Comparison of ENCODE assay signal across 1 cellular context in the genomic region with DNA sequence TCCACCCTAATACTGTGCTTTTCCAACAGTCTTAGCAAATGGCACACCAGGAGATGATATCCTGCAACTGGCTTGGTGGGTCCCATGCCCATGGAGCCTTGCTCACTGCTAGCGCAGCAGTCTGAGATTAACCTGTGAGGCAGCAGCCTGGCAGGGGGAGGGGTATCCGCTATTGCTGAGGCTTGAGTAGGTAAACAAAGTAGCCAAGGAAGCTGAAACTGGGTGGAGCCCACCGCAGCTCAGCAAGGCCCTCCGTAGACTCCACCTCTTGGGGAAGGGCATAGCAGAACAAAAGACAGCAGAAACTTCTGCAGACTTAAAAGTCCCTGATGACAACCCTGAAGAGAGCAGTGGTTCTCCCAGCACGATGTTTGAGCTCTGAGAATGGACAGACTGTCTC.
TF ChIP-seq lines count a peak whose summit lies in the region.

No MANE protein-coding gene starts in this region.

TF ChIP-seq in GM23338, 12 proteins besides CTCF, POLR2A, EP300 and RAD21:
- TF ChIP-seq, protein P1, sequence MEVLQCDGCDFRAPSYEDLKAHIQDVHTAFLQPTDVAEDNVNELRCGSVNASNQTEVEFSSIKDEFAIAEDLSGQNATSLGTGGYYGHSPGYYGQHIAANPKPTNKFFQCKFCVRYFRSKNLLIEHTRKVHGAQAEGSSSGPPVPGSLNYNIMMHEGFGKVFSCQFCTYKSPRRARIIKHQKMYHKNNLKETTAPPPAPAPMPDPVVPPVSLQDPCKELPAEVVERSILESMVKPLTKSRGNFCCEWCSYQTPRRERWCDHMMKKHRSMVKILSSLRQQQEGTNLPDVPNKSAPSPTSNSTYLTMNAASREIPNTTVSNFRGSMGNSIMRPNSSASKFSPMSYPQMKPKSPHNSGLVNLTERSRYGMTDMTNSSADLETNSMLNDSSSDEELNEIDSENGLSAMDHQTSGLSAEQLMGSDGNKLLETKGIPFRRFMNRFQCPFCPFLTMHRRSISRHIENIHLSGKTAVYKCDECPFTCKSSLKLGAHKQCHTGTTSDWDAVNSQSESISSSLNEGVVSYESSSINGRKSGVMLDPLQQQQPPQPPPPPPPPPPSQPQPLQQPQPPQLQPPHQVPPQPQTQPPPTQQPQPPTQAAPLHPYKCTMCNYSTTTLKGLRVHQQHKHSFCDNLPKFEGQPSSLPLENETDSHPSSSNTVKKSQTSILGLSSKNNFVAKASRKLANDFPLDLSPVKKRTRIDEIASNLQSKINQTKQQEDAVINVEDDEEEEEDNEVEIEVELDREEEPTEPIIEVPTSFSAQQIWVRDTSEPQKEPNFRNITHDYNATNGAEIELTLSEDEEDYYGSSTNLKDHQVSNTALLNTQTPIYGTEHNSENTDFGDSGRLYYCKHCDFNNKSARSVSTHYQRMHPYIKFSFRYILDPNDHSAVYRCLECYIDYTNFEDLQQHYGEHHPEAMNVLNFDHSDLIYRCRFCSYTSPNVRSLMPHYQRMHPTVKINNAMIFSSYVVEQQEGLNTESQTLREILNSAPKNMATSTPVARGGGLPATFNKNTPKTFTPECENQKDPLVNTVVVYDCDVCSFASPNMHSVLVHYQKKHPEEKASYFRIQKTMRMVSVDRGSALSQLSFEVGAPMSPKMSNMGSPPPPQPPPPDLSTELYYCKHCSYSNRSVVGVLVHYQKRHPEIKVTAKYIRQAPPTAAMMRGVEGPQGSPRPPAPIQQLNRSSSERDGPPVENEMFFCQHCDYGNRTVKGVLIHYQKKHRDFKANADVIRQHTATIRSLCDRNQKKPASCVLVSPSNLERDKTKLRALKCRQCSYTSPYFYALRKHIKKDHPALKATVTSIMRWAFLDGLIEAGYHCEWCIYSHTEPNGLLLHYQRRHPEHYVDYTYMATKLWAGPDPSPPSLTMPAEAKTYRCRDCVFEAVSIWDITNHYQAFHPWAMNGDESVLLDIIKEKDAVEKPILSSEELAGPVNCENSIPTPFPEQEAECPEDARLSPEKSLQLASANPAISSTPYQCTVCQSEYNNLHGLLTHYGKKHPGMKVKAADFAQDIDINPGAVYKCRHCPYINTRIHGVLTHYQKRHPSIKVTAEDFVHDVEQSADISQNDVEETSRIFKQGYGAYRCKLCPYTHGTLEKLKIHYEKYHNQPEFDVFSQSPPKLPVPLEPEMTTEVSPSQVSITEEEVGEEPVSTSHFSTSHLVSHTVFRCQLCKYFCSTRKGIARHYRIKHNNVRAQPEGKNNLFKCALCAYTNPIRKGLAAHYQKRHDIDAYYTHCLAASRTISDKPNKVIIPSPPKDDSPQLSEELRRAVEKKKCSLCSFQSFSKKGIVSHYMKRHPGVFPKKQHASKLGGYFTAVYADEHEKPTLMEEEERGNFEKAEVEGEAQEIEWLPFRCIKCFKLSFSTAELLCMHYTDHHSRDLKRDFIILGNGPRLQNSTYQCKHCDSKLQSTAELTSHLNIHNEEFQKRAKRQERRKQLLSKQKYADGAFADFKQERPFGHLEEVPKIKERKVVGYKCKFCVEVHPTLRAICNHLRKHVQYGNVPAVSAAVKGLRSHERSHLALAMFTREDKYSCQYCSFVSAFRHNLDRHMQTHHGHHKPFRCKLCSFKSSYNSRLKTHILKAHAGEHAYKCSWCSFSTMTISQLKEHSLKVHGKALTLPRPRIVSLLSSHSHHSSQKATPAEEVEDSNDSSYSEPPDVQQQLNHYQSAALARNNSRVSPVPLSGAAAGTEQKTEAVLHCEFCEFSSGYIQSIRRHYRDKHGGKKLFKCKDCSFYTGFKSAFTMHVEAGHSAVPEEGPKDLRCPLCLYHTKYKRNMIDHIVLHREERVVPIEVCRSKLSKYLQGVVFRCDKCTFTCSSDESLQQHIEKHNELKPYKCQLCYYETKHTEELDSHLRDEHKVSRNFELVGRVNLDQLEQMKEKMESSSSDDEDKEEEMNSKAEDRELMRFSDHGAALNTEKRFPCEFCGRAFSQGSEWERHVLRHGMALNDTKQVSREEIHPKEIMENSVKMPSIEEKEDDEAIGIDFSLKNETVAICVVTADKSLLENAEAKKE (CRISPR knock-in tag; IDR thresholded peaks at IDR 0.05): no peak
- TF ChIP-seq NANOG (IDR thresholded peaks at IDR 0.05; ENCODE audit: borderline replicate concordance): no peak
- TF ChIP-seq POLR2AphosphoS5 (IDR thresholded peaks at IDR 0.05; ENCODE audit: low read depth): no peak
- TF ChIP-seq STAT1 (IDR thresholded peaks at IDR 0.05; ENCODE audit: unreplicated experiment): no peak
- no peak for TF ChIP-seq EZH2 (IDR thresholded peaks at IDR 0.05; ENCODE audit: low read depth, unreplicated experiment)
- no peak for TF ChIP-seq ZNF114 (CRISPR knock-in tag; IDR thresholded peaks at IDR 0.05)
- no peak for TF ChIP-seq JUNB (IDR thresholded peaks at IDR 0.05; ENCODE audit: unreplicated experiment)
- TF ChIP-seq ZNF331 (CRISPR knock-in tag; IDR thresholded peaks at IDR 0.05; ENCODE audit: low read depth): no peak
- TF ChIP-seq REST (IDR thresholded peaks at IDR 0.05; ENCODE audit: unreplicated experiment): no peak
